19 cellular contexts compared by ENCODE assay signal in the genomic region with DNA sequence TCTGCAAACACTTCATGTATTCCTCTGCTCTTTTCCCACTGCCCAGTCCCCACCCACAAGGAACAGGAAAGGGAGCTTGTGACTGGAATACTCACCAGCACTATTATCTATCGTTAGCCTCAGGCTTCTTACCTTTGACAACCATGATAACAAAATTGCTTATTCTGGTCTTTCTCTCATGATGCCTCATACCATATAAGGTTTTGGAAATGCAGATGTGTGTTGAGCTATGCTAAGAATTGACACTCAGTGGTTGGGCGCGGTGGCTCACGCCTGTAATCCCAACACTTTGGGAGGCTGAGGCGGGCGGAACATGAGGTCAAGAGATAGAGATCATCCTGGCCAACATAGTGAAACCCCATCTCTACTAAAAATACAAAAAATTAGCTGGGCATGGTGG. TPM values are rescaled to one million over a fixed set of nuclear protein-coding genes. Genes with fewer than 3 reads are reported as not detected.
A peak's percentile ranks its signal among the peaks of the same experiment; 100 is the strongest.
DNase-seq lines count a peak whose midpoint lies in the region; TF ChIP-seq lines count a peak whose summit lies in the region.
"Had no signal": no experiment of that assay in that cellular context is flagged by ENCODE, and none has a peak within 500 bp of the region (broad histone marks: within the 10 kb centered on the region; RNA-seq: fewer than 3 reads in every experiment).

No MANE protein-coding gene starts in this region.

- H3K79me1 ChIP-seq in mesendoderm (ENCODE audit: low read length), result no peaks in the 10 kb centered on the region

- no peak overlapping the region for H3K56ac ChIP-seq in mesendoderm (ENCODE audit: low read length)

- peak overlapping the region; percentile 5 for H2AFZ ChIP-seq in smooth muscle cell (ENCODE audit: low read depth)
- H2AFZ ChIP-seq: GM23248 had no signal

- H3K36me3 ChIP-seq in mesendoderm (ENCODE audit: control insufficient read depth, insufficient read depth, low read length) (no peaks in the 10 kb centered on the region), smooth muscle cell (ENCODE audit: low read depth) (no peaks in the 10 kb centered on the region)
- H3K36me3 ChIP-seq: BE2C, HAP-1 had no signal

- H3K4me2 ChIP-seq in mesendoderm (ENCODE audit: low read length) (no peak overlapping the region), smooth muscle cell (no peak overlapping the region)

- no peak overlapping the region for H4K5ac ChIP-seq in mesendoderm (ENCODE audit: low read length)

- no peak overlapping the region for H3K27ac ChIP-seq in mesendoderm (ENCODE audit: low read depth, low read length)
- no peak overlapping the region for H3K27ac ChIP-seq in smooth muscle cell (ENCODE audit: low read depth)
- H3K27ac ChIP-seq: GM23248 had no signal

- H2BK15ac ChIP-seq in mesendoderm (replicated peaks; ENCODE audit: low read depth), result no peak overlapping the region

- H2BK120ac ChIP-seq in mesendoderm (ENCODE audit: low read depth, low read length), result no peak overlapping the region

- H3K9ac ChIP-seq in mesendoderm (ENCODE audit: low read length) (no peak overlapping the region), smooth muscle cell (ENCODE audit: low read depth) (no peak overlapping the region)
- H3K9ac ChIP-seq: GM23248 had no signal

- no peaks in the 10 kb centered on the region for H4K20me1 ChIP-seq in smooth muscle cell (ENCODE audit: low read depth)

- no peak overlapping the region for H4K8ac ChIP-seq in mesendoderm (ENCODE audit: low read depth, low read length)

- no peak overlapping the region for H3K4me3 ChIP-seq in mesendoderm (ENCODE audit: low read length)
- no peak overlapping the region for H3K4me3 ChIP-seq in smooth muscle cell
- H3K4me3 ChIP-seq: GM23248, HAP-1 had no signal

- no peaks in the 10 kb centered on the region for H3K79me2 ChIP-seq in mesendoderm (ENCODE audit: control insufficient read depth, insufficient read depth, low read length)
- no peaks in the 10 kb centered on the region for H3K79me2 ChIP-seq in smooth muscle cell (ENCODE audit: low read depth)

- no peak for TF ChIP-seq CTCF in smooth muscle cell (IDR thresholded peaks at IDR 0.05; ENCODE audit: borderline replicate concordance, insufficient read depth, poor library complexity, severe bottlenecking)

- DNase-seq in ELF-1 (ENCODE audit: low read depth, low spot score) (peak; percentile 7), NCI-H226 (peak; percentile 26), mesendoderm (peak; percentile 58), smooth muscle cell (lab: John Stamatoyannopoulos, UW; ENCODE audit: unreplicated experiment) (no peak), NCI-H524 treated with DMSO at 0.1 percent for 48 hours (lab: John Stamatoyannopoulos, UW) (no peak)
- DNase-seq in activated naive CD4-positive, alpha-beta T cell treated with anti-CD3 and anti-CD28 coated beads, Interleukin-2, amount 50 U/mL, for 16 hours, result no peak
- DNase-seq: ACHN; BE2C; C1 segment of cervical spinal cord; CD4-positive, CD25-positive, alpha-beta regulatory T cell; CD8-positive, alpha-beta memory T cell; COR-L47; DMS 273 treated with DMSO at 0.1 percent for 48 hours; DMS53; DND-41; EL; GM23248 had no signal

- no peak overlapping the region for H2BK5ac ChIP-seq in mesendoderm (ENCODE audit: low read length)

- no CpG with 5 or more reads among the region's 6 CpGs for WGBS in mesendoderm (ENCODE audit: extremely low coverage, insufficient coverage, low lambda C conversion rate)
- 77% methylated on average over 6 of the region's 6 CpGs for WGBS in smooth muscle cell (ENCODE audit: low lambda C conversion rate)

- H3K4me1 ChIP-seq in mesendoderm (ENCODE audit: control insufficient read depth, low read depth, low read length) (peaks cover 2% of the 10 kb centered on the region), smooth muscle cell (ENCODE audit: low read depth) (no peaks in the 10 kb centered on the region)
- H3K4me1 ChIP-seq: BE2C, HAP-1 had no signal

- no peak overlapping the region for H2AK5ac ChIP-seq in mesendoderm (ENCODE audit: low read length)

- peaks cover 3% of the 10 kb centered on the region for H3K9me3 ChIP-seq in smooth muscle cell (replicated peaks; ENCODE audit: low read depth)
- H3K9me3 ChIP-seq: BE2C, HAP-1 had no signal

- H3K23ac ChIP-seq in mesendoderm (ENCODE audit: low read length), result no peak overlapping the region

- H3K27me3 ChIP-seq in mesendoderm (ENCODE audit: insufficient read depth, low read length, poor library complexity), result no peaks in the 10 kb centered on the region
- H3K27me3 ChIP-seq in smooth muscle cell (ENCODE audit: low read depth), result no peaks in the 10 kb centered on the region

- no peaks in the 10 kb centered on the region for H3F3A ChIP-seq in smooth muscle cell (ENCODE audit: low read depth)

- no peak overlapping the region for H3K18ac ChIP-seq in mesendoderm (ENCODE audit: low read length)

- H3K4ac ChIP-seq in mesendoderm (ENCODE audit: low read depth, low read length), result no peak overlapping the region

RNA-seq across cellular contexts. Expression of gene SOX30, which starts 25.4 kb away (rescaled TPM):
- polyA plus RNA-seq in mesendoderm (2013, experiment 1 of 2), result 0.29 TPM
- polyA plus RNA-seq in mesendoderm (2013, experiment 2 of 2), result 0.38 TPM
- total RNA-seq in smooth muscle cell, result 1.5 TPM in 1 of 2 replicates, not detected in the other
- polyA plus RNA-seq in smooth muscle cell, result 0.38 TPM in 1 of 2 replicates, not detected in the other
- total RNA-seq: CD4-positive, CD25-positive, alpha-beta regulatory T cell; GM23248; H4 had no signal

RNA-seq across cellular contexts. Expression of gene C5orf52, which starts 44.5 kb away (rescaled TPM):
- not detected for polyA plus RNA-seq in mesendoderm (2013, experiment 1 of 2)
- polyA plus RNA-seq in mesendoderm (2013, experiment 2 of 2), result not detected
- not detected in 2 replicates for total RNA-seq in smooth muscle cell
- not detected in 2 replicates for polyA plus RNA-seq in smooth muscle cell
- total RNA-seq: CD4-positive, CD25-positive, alpha-beta regulatory T cell; CD8-positive, alpha-beta memory T cell; GM23248; H4 had no signal
- polyA plus RNA-seq: CD4-positive, CD25-positive, alpha-beta regulatory T cell; CD8-positive, alpha-beta memory T cell; GM23248 had no signal

RNA-seq across cellular contexts. Expression of gene ADAM19, which starts 51.3 kb away (rescaled TPM):
- 126 TPM for polyA plus RNA-seq in mesendoderm (2013, experiment 1 of 2)
- polyA plus RNA-seq in mesendoderm (2013, experiment 2 of 2), result 123 TPM
- total RNA-seq in smooth muscle cell, result 112 and 117 TPM in 2 replicates
- 62.2 and 62.6 TPM in 2 replicates for polyA plus RNA-seq in smooth muscle cell

Comparison
In these comparisons a context has a peak if more than half of its experiments do, and no peak if none do; other contexts are left out.
1. DNase-seq: peak in ELF-1 (single experiment), NCI-H226 (single experiment) and mesendoderm (single experiment); none in smooth muscle cell (single experiment), NCI-H524 treated with DMSO at 0.1 percent for 48 hours (single experiment) and activated naive CD4-positive, alpha-beta T cell treated with anti-CD3 and anti-CD28 coated beads, Interleukin-2, amount 50 U/mL, for 16 hours (single experiment).